In genomic region chr7:75452494-75452955, GRCh38 we compare ENCODE assay signal across 14 cellular contexts. TPM values are rescaled to one million over a fixed set of nuclear protein-coding genes. Genes with fewer than 3 reads are reported as not detected.
A peak's percentile ranks its signal among the peaks of the same experiment; 100 is the strongest.
DNase-seq lines count a peak whose midpoint lies in the region; ATAC-seq and TF ChIP-seq lines count a peak whose summit lies in the region.
"Not testable (repeated sequence)": the region's sequence is repeated elsewhere in the genome, so short reads cannot be mapped to it uniquely, and the experiment has no call there.
"Had no signal": no experiment of that assay in that cellular context is flagged by ENCODE, and none has a peak within 500 bp of the region (broad histone marks: within the 10 kb centered on the region; RNA-seq: fewer than 3 reads in every experiment).

No MANE protein-coding gene starts in this region.

- H3K27me3 Mint-ChIP-seq in nephron (ENCODE audit: low read depth) = not testable (repeated sequence)

- WGBS in body of pancreas, 2 donors = 9% methylated on average over 3 to 4 of the region's 4 CpGs

- TF ChIP-seq POLR2A in body of pancreas (IDR thresholded peaks at IDR 0.05) = not testable (repeated sequence)

- H4K20me1 ChIP-seq in PC-9 (ENCODE audit: insufficient read depth) = not testable (repeated sequence)

- not testable (repeated sequence) for H2AFZ ChIP-seq in PC-9

- not testable (repeated sequence) for H3K9me3 Mint-ChIP-seq in nephron

- intact Hi-C loops in PC-9 (cut with micrococcal nuclease; ENCODE audit: unreplicated experiment); body of pancreas (cut with DNase I); Right ventricle myocardium superior (cut with DNase I): not testable (repeated sequence)

- H3K36me3 Mint-ChIP-seq in nephron (ENCODE audit: low read depth) = not testable (repeated sequence)

- H3K9me2 ChIP-seq in PC-9 (ENCODE audit: insufficient read depth) = not testable (repeated sequence)

- BruUV-seq in PC-9 (replicated peaks; lab: Mats Ljungman, UMichigan) = not testable (repeated sequence)

- peak; percentile 92 for ATAC-seq in GM18519 (IDR thresholded peaks at IDR 0.05; ENCODE audit: low FRiP score, unreplicated experiment)
- peak; percentile 80 for ATAC-seq in GM21717 (IDR thresholded peaks at IDR 0.05; ENCODE audit: unreplicated experiment)
- peak; percentile 84 for ATAC-seq in HG03135 (IDR thresholded peaks at IDR 0.05; ENCODE audit: unreplicated experiment)
- peak; percentile 89 for ATAC-seq in body of pancreas
- ATAC-seq in Right ventricle myocardium superior (ENCODE audit: poor library complexity) = peak; percentile 84

- H3K4me1 Mint-ChIP-seq in nephron = not testable (repeated sequence)

- DNase-seq in AG04450 (ENCODE audit: low read depth, low spot score); body of pancreas; Right ventricle myocardium superior: not testable (repeated sequence)
- DNase-seq in PC-9 = peak in 1 of 2 experiments; percentile 6

- H3K4me2 ChIP-seq in PC-9 = not testable (repeated sequence)

- not testable (repeated sequence) for H3K4me3 Mint-ChIP-seq in nephron

- not testable (repeated sequence) for H3K4me3 ChIP-seq in AG04450 (ENCODE audit: low read depth, low read length); PC-9; body of pancreas

- H3K9me3 ChIP-seq in AG04450 (ENCODE audit: control insufficient read depth, insufficient read depth, low read length); PC-9 (ENCODE audit: insufficient read depth, low read depth); body of pancreas: not testable (repeated sequence)

- not testable (repeated sequence) for H3K27ac ChIP-seq in AG04450 (ENCODE audit: low read depth, low read length); PC-9; body of pancreas

- H3K27ac Mint-ChIP-seq in nephron = not testable (repeated sequence)

- not testable (repeated sequence) for H3K79me2 ChIP-seq in PC-9 (ENCODE audit: low read depth)

- not testable (repeated sequence) for H3K27me3 ChIP-seq in AG04450 (ENCODE audit: control insufficient read depth, insufficient read depth, low read length); PC-9 (ENCODE audit: insufficient read depth, low read depth); body of pancreas

- H3F3A ChIP-seq in PC-9 (ENCODE audit: insufficient read depth, low read depth) = not testable (repeated sequence)

- POLR2A ChIA-PET in AG04450 (lab: Yijun Ruan, JAX); PC-9 (lab: Charles Lee; ENCODE audit: unreplicated experiment): not testable (repeated sequence)

- CTCF ChIA-PET in AG04450 (lab: Charles Lee) (interaction anchor here (0.7 kb wide), 1 partner anchor 568 kb away, joined by 3 read pairs; no protein-coding TSS in a partner anchor), PC-9 (lab: Charles Lee) (interaction anchor here (1.1 kb wide), 1 partner anchor 310 kb away, joined by 3 read pairs; no protein-coding TSS in a partner anchor)

- not testable (repeated sequence) for H3K36me3 ChIP-seq in PC-9 (ENCODE audit: low read depth); body of pancreas (replicated peaks in 1 of 2; ENCODE audit: insufficient read depth in 1 of 2, low read depth in 2 of 2)

- H3K4me1 ChIP-seq in PC-9 (replicated peaks; ENCODE audit: insufficient read depth); body of pancreas: not testable (repeated sequence)

- peak; percentile 45 for TF ChIP-seq CTCF in AG04450 (IDR thresholded peaks at IDR 0.05; ENCODE audit: low read depth, low read length)
- peak; percentile 73 for TF ChIP-seq CTCF in PC-9 (conservative IDR thresholded peaks at IDR 0.05)
- peak in 2 of 7 experiments; percentile 16 to 17 for TF ChIP-seq CTCF in body of pancreas (IDR thresholded peaks at IDR 0.05)
- TF ChIP-seq CTCF in nephron (IDR thresholded peaks at IDR 0.05; ENCODE audit: unreplicated experiment in 3 of 3) = peak; percentile 48 to 52 (median 49)

RNA-seq across cellular contexts. Expression of gene POM121C, which starts 33.6 kb away (rescaled TPM):
- polyA plus RNA-seq in AG04450 (2011; rRNA removed) = 7.4 and 9.3 TPM in 2 replicates
- 25.0 and 25.1 TPM in 2 replicates for polyA minus RNA-seq in AG04450 (2011; rRNA and poly(A)+ RNA removed)
- total RNA-seq in PC-9 (2021) (49.2 and 53.3 TPM in 2 replicates), body of pancreas (10 to 100 TPM; 16.6 to 23.4 TPM), Right ventricle myocardium superior (17.9 TPM)

RNA-seq across cellular contexts. Expression of gene SPDYE5, which starts 39.6 kb away (rescaled TPM):
- not detected in 2 replicates for polyA plus RNA-seq in AG04450 (2011; rRNA removed)
- not detected in 2 replicates for polyA minus RNA-seq in AG04450 (2011; rRNA and poly(A)+ RNA removed)
- total RNA-seq in PC-9 (2021) = not detected in 2 replicates
- total RNA-seq in body of pancreas = not detected
- total RNA-seq in Right ventricle myocardium superior = not detected
- total RNA-seq: glomerular endothelial cell, HT1080, mesenteric fat pad, SJCRH30, skeletal muscle tissue, vagina had no signal

RNA-seq across cellular contexts. Expression of gene TRIM73, which starts 57.1 kb away (rescaled TPM):
- 0.12 and 0.15 TPM in 2 replicates for polyA plus RNA-seq in AG04450 (2011; rRNA removed)
- 0.14 and 0.48 TPM in 2 replicates for polyA minus RNA-seq in AG04450 (2011; rRNA and poly(A)+ RNA removed)
- total RNA-seq in PC-9 (2021) (16.7 and 24.3 TPM in 2 replicates), body of pancreas (10 to 100 TPM in 1 of 2 donors, 1 to 10 TPM in 1; 1.8 to 13.2 TPM), Right ventricle myocardium superior (0.94 TPM)
- total RNA-seq: HT1080 had no signal
